Comparison of ENCODE assay signal across 18 cellular contexts in genomic region chr2:95357717-95358280, GRCh38. TPM values are rescaled to one million over a fixed set of nuclear protein-coding genes. Genes with fewer than 3 reads are reported as not detected.
A peak's percentile ranks its signal among the peaks of the same experiment; 100 is the strongest.
DNase-seq lines count a peak whose midpoint lies in the region; ATAC-seq, FAIRE-seq and TF ChIP-seq lines count a peak whose summit lies in the region.
"Had no signal": no experiment of that assay in that cellular context is flagged by ENCODE, and none has a peak within 500 bp of the region (broad histone marks: within the 10 kb centered on the region; RNA-seq: fewer than 3 reads in every experiment).

No MANE protein-coding gene starts in this region.

- no peak overlapping the region for H3K27ac ChIP-seq in H9 (ENCODE audit: insufficient read length, low read depth, low read length)
- H3K27ac ChIP-seq in kidney (ENCODE audit: low read depth in 2 of 2, low read length in 2 of 2) = no peak overlapping the region
- H3K27ac ChIP-seq in GM23338 (ENCODE audit: low read depth) = no peak overlapping the region
- H3K27ac ChIP-seq in OCI-LY7 (ENCODE audit: low read depth, low read length, poor library complexity, severe bottlenecking) = no peak overlapping the region
- H3K27ac ChIP-seq: HL-60, RWPE1, SJSA1 had no signal

- H3K14ac ChIP-seq in H9 (ENCODE audit: insufficient read depth, low read length) = no peak overlapping the region; the same call in 1 of the 2 replicates

- H3K79me2 ChIP-seq in H9 (ENCODE audit: insufficient read depth, low read length) (no peaks in the 10 kb centered on the region), GM23338 (replicated peaks; ENCODE audit: insufficient read depth) (no peaks in the 10 kb centered on the region), OCI-LY7 (ENCODE audit: insufficient read depth, low read depth, low read length) (no peaks in the 10 kb centered on the region)

- no peak overlapping the region for H3K23ac ChIP-seq in H9 (ENCODE audit: insufficient read length, low read depth, low read length)

- H3K36me3 Mint-ChIP-seq in H9 (ENCODE audit: insufficient read depth in 1 of 3, low read depth in 3 of 3) (no peaks in the 10 kb centered on the region; a peak in 1 of 7 replicates), GM23338 (ENCODE audit: low read depth) (no peaks in the 10 kb centered on the region; the same call in 2 of the 3 replicates)

- no TSS peak for BruUV-seq in OCI-LY7 (replicated peaks; lab: Mats Ljungman, UMichigan)

- H2BK5ac ChIP-seq in H9 (ENCODE audit: insufficient read length, low read length) = no peak overlapping the region

- H3K4me2 ChIP-seq in H9 (ENCODE audit: insufficient read depth, insufficient read length, low read length) (no peak overlapping the region), GM23338 (no peak overlapping the region), OCI-LY7 (ENCODE audit: low read length) (no peak overlapping the region)

- H3K4me1 ChIP-seq in H9 (ENCODE audit: insufficient read depth, low read length) = no peaks in the 10 kb centered on the region
- no peaks in the 10 kb centered on the region for H3K4me1 ChIP-seq in kidney (ENCODE audit: control insufficient read depth in 1 of 2, insufficient read depth in 1 of 2, low read depth in 1 of 2, low read length in 2 of 2)
- no peaks in the 10 kb centered on the region for H3K4me1 ChIP-seq in GM23338 (ENCODE audit: insufficient read depth)
- H3K4me1 ChIP-seq in OCI-LY7 (ENCODE audit: insufficient read depth, low read length, poor library complexity, severe bottlenecking) = no peaks in the 10 kb centered on the region
- H3K4me1 ChIP-seq: BE2C, SJSA1 had no signal

- H3K4me3 Mint-ChIP-seq in H9 (no peak overlapping the region), GM23338 (no peak overlapping the region)
- H3K4me3 Mint-ChIP-seq: CD4-positive, alpha-beta T cell had no signal

- no peaks in the 10 kb centered on the region for H3K9me3 ChIP-seq in H9 (ENCODE audit: control insufficient read depth, low read depth, low read length)
- no peaks in the 10 kb centered on the region for H3K9me3 ChIP-seq in kidney (ENCODE audit: control insufficient read depth in 1 of 2, low read length in 2 of 2)
- no peaks in the 10 kb centered on the region for H3K9me3 ChIP-seq in OCI-LY7 (ENCODE audit: low read length)
- H3K9me3 ChIP-seq: BE2C, SJSA1 had no signal

- ATAC-seq in GM23338 (no peak), GM19023 (IDR thresholded peaks at IDR 0.05; ENCODE audit: unreplicated experiment) (no peak)
- ATAC-seq: HCT116 had no signal

- no peak overlapping the region for H2BK20ac ChIP-seq in H9 (ENCODE audit: low read depth, low read length, poor library complexity, severe bottlenecking)

- H3K79me1 ChIP-seq in H9 (ENCODE audit: insufficient read depth, low read depth, low read length, poor library complexity, severe bottlenecking) = no peaks in the 10 kb centered on the region

- no peak for FAIRE-seq in kidney (lab: Jason Lieb, UNC)

- H3K27me3 Mint-ChIP-seq in H9 (ENCODE audit: low read depth) = peaks cover 39% of the 10 kb centered on the region
- H3K27me3 Mint-ChIP-seq in GM23338 (ENCODE audit: insufficient read depth, low read depth, poor library complexity) = peaks cover 5% of the 10 kb centered on the region

- no peak overlapping the region for H3K18ac ChIP-seq in H9 (ENCODE audit: insufficient read length, low read depth, low read length)

- H2BK120ac ChIP-seq in H9 (ENCODE audit: low read depth, low read length, poor library complexity, severe bottlenecking) = no peak overlapping the region

- DNase-seq in H7 = peak; percentile 16
- peak; percentile 5 for DNase-seq in H9
- DNase-seq in kidney = peak; percentile 49
- DNase-seq in stimulated activated CD8-positive, alpha-beta memory T cell treated with anti-CD3 and anti-CD28 coated beads, Interleukin-4, amount 100 ng/mL, for 48 hours = peak; percentile 9
- no peak for DNase-seq in GM23338 (ENCODE audit: low spot score)
- DNase-seq in OCI-LY7 (ENCODE audit: low spot score) = no peak
- DNase-seq: BE2C; CD4-positive, alpha-beta T cell; DMS53; NCI-H1417; NCI-H2029; NCI-H2171 treated with DMSO at 0.1 percent for 48 hours; NCI-H748 treated with DMSO at 0.1 percent for 48 hours had no signal

- H4K91ac ChIP-seq in H9 (ENCODE audit: insufficient read length, low read depth, low read length) = no peak overlapping the region

- no peak for TF ChIP-seq CTCF in H9 (conservative IDR thresholded peaks at IDR 0.05)
- no peak for TF ChIP-seq CTCF in kidney (IDR thresholded peaks at IDR 0.05; ENCODE audit: borderline replicate concordance, extremely low read depth, insufficient read depth)
- no peak for TF ChIP-seq CTCF in GM23338 (conservative IDR thresholded peaks at IDR 0.05; ENCODE audit: low read depth in 2 of 2)
- TF ChIP-seq CTCF in OCI-LY7 (conservative IDR thresholded peaks at IDR 0.05; ENCODE audit: low read length) = no peak

- H4K8ac ChIP-seq in H9 (replicated peaks; ENCODE audit: insufficient read length, low read depth, low read length) = no peak overlapping the region

- H3K9ac ChIP-seq in H9 (ENCODE audit: extremely low read depth, insufficient read length, low read length) (no peak overlapping the region), kidney (ENCODE audit: low read length in 2 of 2) (no peak overlapping the region)

- H3T11ph ChIP-seq in H9 (ENCODE audit: low read length) = no peak overlapping the region

- H3K9me2 ChIP-seq in GM23338 (ENCODE audit: insufficient read depth) (no peaks in the 10 kb centered on the region), OCI-LY7 (ENCODE audit: insufficient read depth, low read length) (no peaks in the 10 kb centered on the region)

- POLR2A ChIA-PET in OCI-LY7 (lab: Charles Lee) = no interaction called here

- H4K5ac ChIP-seq in H9 (ENCODE audit: insufficient read length, low read depth, low read length) = no peak overlapping the region

- H2AK5ac ChIP-seq in H9 (ENCODE audit: insufficient read length, low read length) = no peak overlapping the region

- H3F3A ChIP-seq in GM23338 (replicated peaks; ENCODE audit: low read depth) = no peaks in the 10 kb centered on the region

- no peak overlapping the region for H2AFZ ChIP-seq in H9 (ENCODE audit: low read length)
- no peak overlapping the region for H2AFZ ChIP-seq in GM23338
- no peak overlapping the region for H2AFZ ChIP-seq in OCI-LY7 (ENCODE audit: low read length)

- no peaks in the 10 kb centered on the region for H3K4me1 Mint-ChIP-seq in H9
- 0 out of 3 replicates have a peak, but pooled peaks cover under 1% of the 10 kb centered on the region for H3K4me1 Mint-ChIP-seq in GM23338

- H3K4ac ChIP-seq in H9 (ENCODE audit: low read depth, low read length) = no peak overlapping the region

- CTCF ChIA-PET in OCI-LY7 (lab: Charles Lee; ENCODE audit: unreplicated experiment) = no interaction called here

- no CpG with 5 or more reads among the region's 6 CpGs for WGBS in H9 (ENCODE audit: extremely low coverage, insufficient read length, low lambda C conversion rate)

- H3K36me3 ChIP-seq in H7 (replicated peaks; ENCODE audit: control insufficient read depth, insufficient read depth, low read length) = no peaks in the 10 kb centered on the region
- no peaks in the 10 kb centered on the region for H3K36me3 ChIP-seq in kidney (ENCODE audit: control insufficient read depth in 1 of 2, insufficient read depth in 2 of 2, low read length in 2 of 2)
- H3K36me3 ChIP-seq in GM23338 (ENCODE audit: insufficient read depth) = no peaks in the 10 kb centered on the region
- no peaks in the 10 kb centered on the region for H3K36me3 ChIP-seq in OCI-LY7 (ENCODE audit: insufficient read depth, low read length)
- H3K36me3 ChIP-seq: BE2C, SJSA1 had no signal

- no peak overlapping the region for H3K56ac ChIP-seq in H9 (ENCODE audit: insufficient read length, low read depth, low read length)

- no peaks in the 10 kb centered on the region for H3K23me2 ChIP-seq in H9 (ENCODE audit: insufficient read length, low read depth, low read length, poor library complexity, severe bottlenecking)

- H4K20me1 ChIP-seq in H9 (ENCODE audit: control insufficient read depth, insufficient read depth, insufficient read length) (no peaks in the 10 kb centered on the region), GM23338 (replicated peaks; ENCODE audit: insufficient read depth) (no peaks in the 10 kb centered on the region), OCI-LY7 (ENCODE audit: insufficient read depth, low read length) (no peaks in the 10 kb centered on the region)

- no peak overlapping the region for H2BK15ac ChIP-seq in H9 (ENCODE audit: low read depth, low read length)

- H3K27me3 ChIP-seq in H7 (ENCODE audit: control insufficient read depth, insufficient read depth, low read length) (no peaks in the 10 kb centered on the region), H9 (ENCODE audit: insufficient read depth, low read length) (no peaks in the 10 kb centered on the region), GM23338 (ENCODE audit: insufficient read depth) (no peaks in the 10 kb centered on the region)
- H3K27me3 ChIP-seq: BE2C had no signal

- no peak overlapping the region for H3K4me3 ChIP-seq in H7 (ENCODE audit: insufficient read depth, low read depth, low read length)
- H3K4me3 ChIP-seq in kidney (ENCODE audit: low read length in 2 of 2) = no peak overlapping the region
- no peak overlapping the region for H3K4me3 ChIP-seq in GM23338
- H3K4me3 ChIP-seq in OCI-LY7 (ENCODE audit: low read depth, low read length, poor library complexity, severe bottlenecking) = no peak overlapping the region
- H3K4me3 ChIP-seq: SJSA1 had no signal

- no peak overlapping the region for H2BK12ac ChIP-seq in H9 (ENCODE audit: insufficient read length, low read depth, low read length)

- H3K27ac Mint-ChIP-seq in H9 (no peak overlapping the region), GM23338 (no peak overlapping the region)
- H3K27ac Mint-ChIP-seq: CD4-positive, alpha-beta T cell had no signal

- H3K9me3 Mint-ChIP-seq in H9 (peaks cover 7 to 14% of the 10 kb centered on the region in 2 experiments; a peak in 4 of 5 replicates), GM23338 (peaks cover 12% of the 10 kb centered on the region)
- H3K9me3 Mint-ChIP-seq: CD4-positive, alpha-beta T cell had no signal

- intact Hi-C loops in kidney (cut with DNase I) = no loop called here
- intact Hi-C loops in OCI-LY7 (cut with micrococcal nuclease; ENCODE audit: unreplicated experiment) = no loop called here

RNA-seq across cellular contexts. Expression of gene FAHD2A, which starts 44.7 kb away (rescaled TPM):
- total RNA-seq in H7 (2014; rRNA removed; shearing (Covaris generic)) = 37.1 and 49.3 TPM in 2 replicates
- total RNA-seq in H9 (2021) = 36.9 and 39.8 TPM in 2 replicates
- 24.9 TPM for total RNA-seq in kidney
- 64.9 TPM for polyA plus RNA-seq in kidney (ENCODE audit: insufficient read depth, low read depth, low replicate concordance)
- total RNA-seq in GM23338 (2014; rRNA removed; shearing (Covaris generic)) = 48.1 and 51.0 TPM in 2 replicates
- polyA plus RNA-seq in GM23338 (2016; fragmentation: Nextera tagmentation; extraction: Ambion mirVana) = 26.8 and 27.6 TPM in 2 replicates
- total RNA-seq in OCI-LY7 (2014; rRNA removed; shearing (Covaris generic)) = 47.2 and 48.2 TPM in 2 replicates
- total RNA-seq in OCI-LY7 (2022) = 50.9 and 53.0 TPM in 2 replicates

Comparison
In these comparisons a context has a peak if more than half of its experiments do, and no peak if none do; other contexts are left out.
1. DNase-seq: peak in H7 (single experiment), H9 (single experiment), kidney (single experiment) and stimulated activated CD8-positive, alpha-beta memory T cell treated with anti-CD3 and anti-CD28 coated beads, Interleukin-4, amount 100 ng/mL, for 48 hours (single experiment); none in GM23338 (single experiment) and OCI-LY7 (single experiment).